ENCODE assay signal across 9 cellular contexts in the genomic region with DNA sequence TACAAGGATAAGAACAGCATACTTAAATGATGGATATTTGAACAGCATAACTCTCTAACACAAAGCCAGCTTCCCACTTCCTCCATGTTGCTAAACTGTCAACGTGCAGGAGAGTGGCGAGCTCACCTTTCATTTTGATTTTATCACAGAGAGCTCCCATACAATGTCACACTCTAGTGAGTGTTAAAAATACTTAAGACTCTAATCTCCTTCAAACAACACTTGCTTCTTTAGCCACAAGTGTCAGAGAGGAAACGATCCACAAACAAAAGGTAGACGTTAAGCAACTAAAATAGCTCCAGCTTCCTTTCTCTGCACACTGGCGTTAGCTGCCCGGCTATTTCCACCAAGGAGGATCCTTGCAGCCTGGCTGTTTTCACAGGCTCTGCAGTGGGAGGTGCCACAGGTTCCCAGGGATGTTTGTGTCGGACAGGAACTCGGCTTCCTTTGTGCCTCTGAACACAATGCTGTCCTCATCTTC.
DNase-seq lines count a peak whose midpoint lies in the region; ATAC-seq and TF ChIP-seq lines count a peak whose summit lies in the region.
"Had no signal": no experiment of that assay in that cellular context is flagged by ENCODE, and none has a peak within 500 bp of the region (broad histone marks: within the 10 kb centered on the region; RNA-seq: fewer than 3 reads in every experiment).

No MANE protein-coding gene starts in this region.

- no peak overlapping the region for H2BK5ac ChIP-seq in mesendoderm (ENCODE audit: low read length)

- no peak overlapping the region for H2BK15ac ChIP-seq in mesendoderm (replicated peaks; ENCODE audit: low read depth)

- H4K5ac ChIP-seq in mesendoderm (ENCODE audit: low read length), result no peak overlapping the region

- no peak for TF ChIP-seq POLR2A in breast epithelium (IDR thresholded peaks at IDR 0.05)

- no peak overlapping the region for H2AK5ac ChIP-seq in mesendoderm (ENCODE audit: low read length)

- H3K4me1 Mint-ChIP-seq in CD4-positive, alpha-beta memory T cell, result peaks cover 23 to 32% (median 28%) of the 10 kb centered on the region in 4 donors

- peak overlapping the region; percentile 36 to 83 (median 64) for H3K4me3 Mint-ChIP-seq in CD4-positive, alpha-beta memory T cell

- H3K79me1 ChIP-seq in mesendoderm (ENCODE audit: low read length), result no peaks in the 10 kb centered on the region

- peak overlapping the region; percentile 22 to 89 (median 68) for H3K27ac Mint-ChIP-seq in CD4-positive, alpha-beta memory T cell

- H3K56ac ChIP-seq in mesendoderm (ENCODE audit: low read length), result no peak overlapping the region

- H3K27me3 ChIP-seq in CD4-positive, alpha-beta memory T cell (ENCODE audit: insufficient read depth, low read length), result no peaks in the 10 kb centered on the region
- H3K27me3 ChIP-seq in breast epithelium (no peaks in the 10 kb centered on the region), mesendoderm (ENCODE audit: insufficient read depth, low read length, poor library complexity) (no peaks in the 10 kb centered on the region)

- intact Hi-C loops in CD4-positive, alpha-beta memory T cell (cut with micrococcal nuclease), result loop anchor here (2.0 kb wide), 1 partner anchor 19 kb away; no protein-coding TSS in a partner anchor
- intact Hi-C loops in breast epithelium (cut with DNase I; ENCODE audit: low total_unique reads), result no loop called here

- DNase-seq in CD4-positive, alpha-beta memory T cell, result no peak
- peak; percentile 70 for DNase-seq in NCI-H146 (lab: John Stamatoyannopoulos, UW)
- peak in 1 of 2 donors; percentile 27 for DNase-seq in breast epithelium (ENCODE audit: low spot score in 2 of 2)
- DNase-seq in mesendoderm, result peak; percentile 71
- DNase-seq in Kasumi-1 (lab: John Stamatoyannopoulos, UW), result no peak
- no peak for DNase-seq in COLO829 (ENCODE audit: low spot score)

- H2BK120ac ChIP-seq in mesendoderm (ENCODE audit: low read depth, low read length), result no peak overlapping the region

- no peaks in the 10 kb centered on the region for H3K79me2 ChIP-seq in mesendoderm (ENCODE audit: control insufficient read depth, insufficient read depth, low read length)

- no peaks in the 10 kb centered on the region for H3K36me3 Mint-ChIP-seq in CD4-positive, alpha-beta memory T cell

- H3K23ac ChIP-seq in mesendoderm (ENCODE audit: low read length), result no peak overlapping the region

- H3K36me3 ChIP-seq in CD4-positive, alpha-beta memory T cell (ENCODE audit: insufficient read depth, low read length), result no peaks in the 10 kb centered on the region
- no peaks in the 10 kb centered on the region for H3K36me3 ChIP-seq in breast epithelium
- H3K36me3 ChIP-seq in mesendoderm (ENCODE audit: control insufficient read depth, insufficient read depth, low read length), result no peaks in the 10 kb centered on the region

- peaks cover 18% of the 10 kb centered on the region for H3K4me1 ChIP-seq in CD4-positive, alpha-beta memory T cell (ENCODE audit: insufficient read depth, low read length)
- H3K4me1 ChIP-seq in breast epithelium (peaks cover 0 to 13% of the 10 kb centered on the region in 2 donors), mesendoderm (ENCODE audit: control insufficient read depth, low read depth, low read length) (peaks cover 4% of the 10 kb centered on the region)

- H3K18ac ChIP-seq in mesendoderm (ENCODE audit: low read length), result no peak overlapping the region

- H3K9me3 Mint-ChIP-seq in CD4-positive, alpha-beta memory T cell, result peaks cover 0 to 2% (median 0%) of the 10 kb centered on the region in 8 donors

- no peak overlapping the region for H3K4me3 ChIP-seq in CD4-positive, alpha-beta memory T cell (ENCODE audit: low read length in 2 of 2)
- H3K4me3 ChIP-seq in breast epithelium, result peak overlapping the region in 2 of 3 donors; percentile 4 to 6
- H3K4me3 ChIP-seq in mesendoderm (ENCODE audit: low read length), result no peak overlapping the region
- H3K4me3 ChIP-seq: lung had no signal

- H3K9ac ChIP-seq in mesendoderm (ENCODE audit: low read length), result no peak overlapping the region

- H3K27me3 Mint-ChIP-seq in CD4-positive, alpha-beta memory T cell, result peaks cover 1 to 6% of the 10 kb centered on the region in 2 donors

- no peaks in the 10 kb centered on the region for H3K9me3 ChIP-seq in CD4-positive, alpha-beta memory T cell (ENCODE audit: control insufficient read depth in 1 of 2, low read length in 2 of 2)
- no peaks in the 10 kb centered on the region for H3K9me3 ChIP-seq in breast epithelium

- ATAC-seq in GM19463 (IDR thresholded peaks at IDR 0.05; ENCODE audit: unreplicated experiment) (no peak), HG03025 (IDR thresholded peaks at IDR 0.05; ENCODE audit: low FRiP score, unreplicated experiment) (no peak)

- no peak overlapping the region for H3K27ac ChIP-seq in CD4-positive, alpha-beta memory T cell (ENCODE audit: low read depth, low read length)
- H3K27ac ChIP-seq in breast epithelium (peak overlapping the region; percentile 75 to 81), mesendoderm (ENCODE audit: low read depth, low read length) (no peak overlapping the region)

- POLR2A ChIA-PET in CD4-positive, alpha-beta memory T cell (lab: Charles Lee; ENCODE audit: partially characterized antibody), result interaction anchor here (1.2 kb wide), 1 partner anchor 19 kb away, joined by 3 read pairs; no protein-coding TSS in a partner anchor

- no peak overlapping the region for H3K4ac ChIP-seq in mesendoderm (ENCODE audit: low read depth, low read length)

- no CpG with 5 or more reads among the region's 8 CpGs for WGBS in mesendoderm (ENCODE audit: extremely low coverage, insufficient coverage, low lambda C conversion rate)

- no peak overlapping the region for H3K4me2 ChIP-seq in mesendoderm (ENCODE audit: low read length)

- TF ChIP-seq CTCF in breast epithelium (IDR thresholded peaks at IDR 0.05), result no peak

- CTCF ChIA-PET in CD4-positive, alpha-beta memory T cell (lab: Charles Lee; ENCODE audit: partially characterized antibody), result interaction anchor here (0.8 to 2.1 kb wide), 6 partner anchors 13 to 654 kb away, joined by 3 to 6 read pairs (median 4); no protein-coding TSS in a partner anchor

- H4K8ac ChIP-seq in mesendoderm (ENCODE audit: low read depth, low read length), result no peak overlapping the region

Comparison
In these comparisons a context has a peak if more than half of its experiments do, and no peak if none do; other contexts are left out.
1. DNase-seq: peak in NCI-H146 (single experiment) and mesendoderm (single experiment); none in CD4-positive, alpha-beta memory T cell (0 of 5), Kasumi-1 (0 of 2) and COLO829 (single experiment).
2. H3K27ac ChIP-seq: peak in breast epithelium (2 of 2); none in CD4-positive, alpha-beta memory T cell (single experiment) and mesendoderm (single experiment).
3. H3K4me3 ChIP-seq: peak in breast epithelium (2 of 3); none in CD4-positive, alpha-beta memory T cell (0 of 2) and mesendoderm (single experiment).